In the genomic region with DNA sequence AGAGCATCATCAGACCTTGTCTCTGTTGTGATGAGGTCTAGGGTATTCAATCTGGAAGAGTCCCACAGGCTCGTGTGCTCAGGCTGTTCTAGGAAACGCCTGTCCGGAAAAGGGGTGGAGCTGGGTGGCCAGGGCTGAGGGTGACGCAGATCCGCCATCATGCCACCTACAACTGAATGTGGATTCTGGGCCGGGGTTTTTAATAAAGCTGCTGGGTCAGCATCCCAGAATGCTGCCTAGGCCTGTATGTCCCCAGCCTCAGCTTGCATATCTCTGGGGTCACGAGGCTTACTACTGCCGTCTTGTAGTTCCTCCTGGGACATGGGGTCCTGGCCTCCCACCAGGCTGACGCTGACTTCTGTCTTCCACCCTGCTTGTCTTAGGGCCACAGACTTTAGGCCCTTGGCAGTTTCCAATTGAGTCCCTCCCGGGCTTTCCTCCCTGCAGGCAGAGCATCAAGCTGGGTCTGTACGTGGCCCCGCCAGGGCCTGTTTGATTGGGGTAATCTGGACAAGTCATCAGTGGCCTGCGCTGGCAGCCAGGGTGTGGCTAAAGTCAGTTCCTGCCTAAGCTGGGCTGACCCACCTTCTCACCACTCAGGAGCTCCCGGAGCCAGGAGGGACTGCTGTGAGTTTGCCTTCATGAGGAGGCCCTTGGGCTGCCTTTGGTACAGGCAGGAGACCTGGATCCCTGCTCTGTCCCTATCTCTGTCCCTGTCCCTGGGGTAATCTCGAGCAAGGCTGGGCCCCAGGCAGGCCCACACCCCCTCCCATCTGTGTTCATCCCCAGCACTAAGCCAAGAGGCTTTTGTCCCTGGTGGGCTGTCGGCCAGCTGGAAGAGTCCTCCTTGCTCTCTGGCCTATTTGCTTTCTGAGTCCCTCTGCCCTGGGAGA, we compare ENCODE assay signal across 8 cellular contexts.
DNase-seq lines count a peak whose midpoint lies in the region; ATAC-seq and TF ChIP-seq lines count a peak whose summit lies in the region.

No MANE protein-coding gene starts in this region.

- peaks cover 73% of the 10 kb centered on the region for H3K4me1 ChIP-seq in CD8-positive, alpha-beta T cell (ENCODE audit: insufficient read depth, low read length)

- H3K36me3 ChIP-seq in CD8-positive, alpha-beta T cell (ENCODE audit: insufficient read depth, low read length), result no peaks in the 10 kb centered on the region

- no peak overlapping the region for H3K4me3 ChIP-seq in CD8-positive, alpha-beta T cell (ENCODE audit: low read depth, low read length)
- H3K4me3 ChIP-seq in fibroblast of the aortic adventitia (ENCODE audit: low read depth, low read length), result no peak overlapping the region

- POLR2A ChIA-PET in CD8-positive, alpha-beta T cell (lab: Charles Lee), result interaction anchor here (0.9 to 1.2 kb wide), 2 partner anchors 8 to 34 kb away, joined by 3 read pairs; no protein-coding TSS in a partner anchor
- POLR2A ChIA-PET in T-cell (lab: Charles Lee), result interaction anchor here in 1 of 2 donors (0.6 kb wide), 1 partner anchor 152 kb away, joined by 4 read pairs; no protein-coding TSS in a partner anchor

- no peak for TF ChIP-seq CTCF in CD8-positive, alpha-beta T cell (IDR thresholded peaks at IDR 0.05)
- TF ChIP-seq CTCF in fibroblast of the aortic adventitia (IDR thresholded peaks at IDR 0.05; ENCODE audit: insufficient read depth, low read length), result no peak

- no peak overlapping the region for H3K4me3 Mint-ChIP-seq in CD8-positive, alpha-beta T cell
- H3K4me3 Mint-ChIP-seq in T-cell, result peak overlapping the region in 1 of 3 donors; percentile 68

- no peaks in the 10 kb centered on the region for H3K9me3 Mint-ChIP-seq in CD8-positive, alpha-beta T cell
- no peaks in the 10 kb centered on the region for H3K9me3 Mint-ChIP-seq in T-cell

- no peak for ATAC-seq in CD8-positive, alpha-beta T cell
- ATAC-seq in T-cell (replicated peaks in 1 of 4) (no peak), GM18873 (IDR thresholded peaks at IDR 0.05; ENCODE audit: low FRiP score, unreplicated experiment) (no peak), HG03280 (IDR thresholded peaks at IDR 0.05; ENCODE audit: unreplicated experiment) (no peak), GM21528 (IDR thresholded peaks at IDR 0.05; ENCODE audit: low FRiP score, unreplicated experiment) (no peak)

- H3K27me3 ChIP-seq in CD8-positive, alpha-beta T cell (ENCODE audit: insufficient read depth, low read length), result no peaks in the 10 kb centered on the region

- DNase-seq in CD8-positive, alpha-beta T cell, result no peak
- DNase-seq in T-cell (peak in 1 of 34 experiments; percentile 32), fibroblast of the aortic adventitia (ENCODE audit: low read depth) (peak; percentile 69), nucleus accumbens (lab: John Stamatoyannopoulos, UW) (peak in 51 of 56 donors; percentile 19 to 87 (median 70))
- DNase-seq in activated CD4-positive, alpha-beta T cell treated with anti-CD3 and anti-CD28 coated beads for 1 hour, result no peak

- H3K36me3 Mint-ChIP-seq in CD8-positive, alpha-beta T cell, result no peaks in the 10 kb centered on the region
- H3K36me3 Mint-ChIP-seq in T-cell, result no peaks in the 10 kb centered on the region

- no peaks in the 10 kb centered on the region for H3K27me3 Mint-ChIP-seq in CD8-positive, alpha-beta T cell (ENCODE audit: low read depth)
- H3K27me3 Mint-ChIP-seq in T-cell, result no peaks in the 10 kb centered on the region

- no peak overlapping the region for H3K27ac ChIP-seq in CD8-positive, alpha-beta T cell (ENCODE audit: low read depth, low read length)

- intact Hi-C loops in CD8-positive, alpha-beta T cell (cut with DNase I, micrococcal nuclease), result no loop called here

- H3K9me3 ChIP-seq in CD8-positive, alpha-beta T cell (ENCODE audit: low read length), result no peaks in the 10 kb centered on the region

- CTCF ChIA-PET in CD8-positive, alpha-beta T cell (lab: Charles Lee), result interaction anchor here (1.9 kb wide), 1 partner anchor 47 kb away, joined by 7 read pairs; no protein-coding TSS in a partner anchor
- CTCF ChIA-PET in T-cell (lab: Charles Lee), result no interaction called here

- peak overlapping the region; percentile 81 for H3K27ac Mint-ChIP-seq in CD8-positive, alpha-beta T cell
- peak overlapping the region; percentile 87 to 89 for H3K27ac Mint-ChIP-seq in T-cell

- H3K4me1 Mint-ChIP-seq in CD8-positive, alpha-beta T cell (ENCODE audit: low read depth), result peaks cover 61% of the 10 kb centered on the region
- H3K4me1 Mint-ChIP-seq in T-cell, result peaks cover 57 to 74% (median 68%) of the 10 kb centered on the region in 3 donors

Comparison
In these comparisons a context has a peak if more than half of its experiments do, and no peak if none do; other contexts are left out.
1. DNase-seq: peak in fibroblast of the aortic adventitia (single experiment) and nucleus accumbens (51 of 56); none in CD8-positive, alpha-beta T cell (0 of 7) and activated CD4-positive, alpha-beta T cell treated with anti-CD3 and anti-CD28 coated beads for 1 hour (single experiment).